Comparison of ENCODE assay signal across 16 cellular contexts in the genomic region with DNA sequence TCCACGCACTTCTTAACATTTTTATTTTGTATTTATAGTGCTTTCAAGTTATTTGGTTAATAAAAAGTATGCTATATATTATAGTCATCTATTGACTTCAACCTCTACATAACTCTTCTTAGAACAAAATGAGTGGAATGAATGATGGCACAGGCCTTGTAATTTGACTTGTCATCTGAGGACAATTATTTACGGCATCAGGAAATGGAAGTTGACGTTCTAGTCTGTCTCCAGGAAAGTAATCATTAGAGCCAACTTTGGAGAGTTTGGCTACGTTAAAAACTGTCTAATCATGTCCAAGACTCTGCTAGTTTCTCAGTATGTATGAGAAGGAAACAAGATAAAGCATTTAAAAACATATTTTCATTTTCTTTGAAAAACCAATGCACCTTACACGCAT.
DNase-seq lines count a peak whose midpoint lies in the region; ATAC-seq and TF ChIP-seq lines count a peak whose summit lies in the region.
"Had no signal": no experiment of that assay in that cellular context is flagged by ENCODE, and none has a peak within 500 bp of the region (broad histone marks: within the 10 kb centered on the region; RNA-seq: fewer than 3 reads in every experiment).

No MANE protein-coding gene starts in this region.

- no peak overlapping the region for H2BK12ac ChIP-seq in mesenchymal stem cell (ENCODE audit: low read length in 2 of 2)

- TF ChIP-seq POLR2A in thyroid gland (IDR thresholded peaks at IDR 0.05), result no peak

- peaks cover 5% of the 10 kb centered on the region for H3K4me1 ChIP-seq in fibroblast of lung (ENCODE audit: control insufficient read depth, extremely low read depth, insufficient read depth, low read length)
- no peaks in the 10 kb centered on the region for H3K4me1 ChIP-seq in mesenchymal stem cell (ENCODE audit: control insufficient read depth, insufficient read depth, low read depth, low read length)
- no peaks in the 10 kb centered on the region for H3K4me1 ChIP-seq in thyroid gland

- H3K23ac ChIP-seq in mesenchymal stem cell (ENCODE audit: low read length in 2 of 2), result no peak overlapping the region

- H3K27me3 ChIP-seq in fibroblast of lung (ENCODE audit: control insufficient read depth, insufficient read depth, low read length) (no peaks in the 10 kb centered on the region), mesenchymal stem cell (ENCODE audit: control insufficient read depth in 1 of 2, insufficient read depth in 1 of 2, low read length in 2 of 2) (no peaks in the 10 kb centered on the region), thyroid gland (no peaks in the 10 kb centered on the region)

- no peak overlapping the region for H3K4me3 Mint-ChIP-seq in immature natural killer cell
- H3K4me3 Mint-ChIP-seq: activated T-helper 17 cell treated with anti-CD3 and anti-CD28 coated beads, Interleukin-2, amount 50 U/mL, for 72 hours; nephron progenitor cell; T-helper 2 cell treated with Interferon-gamma antibody and Interleukin-4, amounts not matched to agents 5 μg/mL and 100 μg/mL, for 36 hours had no signal

- H4K8ac ChIP-seq in mesenchymal stem cell (ENCODE audit: low read length), result no peak overlapping the region

- no peaks in the 10 kb centered on the region for H3K9me3 ChIP-seq in SK-N-MC (ENCODE audit: low read depth, low read length)
- no peaks in the 10 kb centered on the region for H3K9me3 ChIP-seq in fibroblast of lung (ENCODE audit: control insufficient read depth, insufficient read depth, low read depth, low read length)
- H3K9me3 ChIP-seq in mesenchymal stem cell (ENCODE audit: control insufficient read depth, low read length), result no peaks in the 10 kb centered on the region
- no peaks in the 10 kb centered on the region for H3K9me3 ChIP-seq in thyroid gland

- peaks cover 24 to 68% of the 10 kb centered on the region in 2 donors for H3K4me1 Mint-ChIP-seq in immature natural killer cell

- no peaks in the 10 kb centered on the region for H4K20me1 ChIP-seq in fibroblast of lung (ENCODE audit: control insufficient read depth, extremely low read depth, insufficient read depth, low read length)

- intact Hi-C loops in thyroid gland (cut with DNase I), result no loop called here

- H2BK120ac ChIP-seq in mesenchymal stem cell (ENCODE audit: low read depth, low read length), result no peak overlapping the region

- no peaks in the 10 kb centered on the region for H3K9me3 Mint-ChIP-seq in immature natural killer cell
- H3K9me3 Mint-ChIP-seq: activated T-helper 17 cell treated with anti-CD3 and anti-CD28 coated beads, Interleukin-2, amount 50 U/mL, for 72 hours; nephron progenitor cell; T-helper 2 cell treated with Interferon-gamma antibody and Interleukin-4, amounts not matched to agents 5 μg/mL and 100 μg/mL, for 36 hours had no signal

- H3K14ac ChIP-seq in mesenchymal stem cell (ENCODE audit: low read length in 2 of 2), result no peak overlapping the region

- H3K27ac ChIP-seq in SK-N-MC (peak overlapping the region; percentile 61), fibroblast of lung (ENCODE audit: insufficient read depth, low read length) (no peak overlapping the region), mesenchymal stem cell (ENCODE audit: low read length, poor library complexity, severe bottlenecking) (no peak overlapping the region), thyroid gland (peak overlapping the region in 2 of 3 donors; percentile 9 to 17)

- H4K91ac ChIP-seq in mesenchymal stem cell (ENCODE audit: low read length), result no peak overlapping the region

- H3K4me3 ChIP-seq in SK-N-MC (peak overlapping the region; percentile 47), fibroblast of lung (replicated peaks in 1 of 4; ENCODE audit: control extremely low read depth in 1 of 4, insufficient read depth in 1 of 4, low read depth in 3 of 4, low read length in 4 of 4) (no peak overlapping the region), mesenchymal stem cell (ENCODE audit: insufficient read depth in 1 of 2, low read depth in 1 of 2, low read length in 2 of 2) (no peak overlapping the region), thyroid gland (replicated peaks in 1 of 3) (no peak overlapping the region)

- 36% methylated on average over 3 of the region's 5 CpGs for WGBS in mesenchymal stem cell
- 55 to 78% methylated on average over 5 of the region's 5 CpGs for WGBS in thyroid gland, 2 donors

- no peak overlapping the region for H2BK15ac ChIP-seq in mesenchymal stem cell (ENCODE audit: low read depth, poor library complexity, severe bottlenecking)

- H2BK5ac ChIP-seq in mesenchymal stem cell (ENCODE audit: low read depth, low read length, poor library complexity, severe bottlenecking), result no peak overlapping the region

- no peaks in the 10 kb centered on the region for H3K79me2 ChIP-seq in fibroblast of lung (ENCODE audit: control insufficient read depth, insufficient read depth, low read length)

- H2AFZ ChIP-seq in fibroblast of lung (ENCODE audit: low read length) (peak overlapping the region; percentile 17), mesenchymal stem cell (ENCODE audit: low read depth, low read length) (no peak overlapping the region)

- no peaks in the 10 kb centered on the region for H3K36me3 ChIP-seq in SK-N-MC (ENCODE audit: insufficient read depth, low read length)
- no peaks in the 10 kb centered on the region for H3K36me3 ChIP-seq in fibroblast of lung (ENCODE audit: control insufficient read depth, insufficient read depth, low read length)
- H3K36me3 ChIP-seq in mesenchymal stem cell (ENCODE audit: control insufficient read depth in 1 of 2, insufficient read depth in 2 of 2, low read depth in 1 of 2, low read length in 2 of 2), result no peaks in the 10 kb centered on the region
- no peaks in the 10 kb centered on the region for H3K36me3 ChIP-seq in thyroid gland

- H3K79me1 ChIP-seq in mesenchymal stem cell (replicated peaks; ENCODE audit: low read length, poor library complexity, severe bottlenecking), result no peaks in the 10 kb centered on the region

- ATAC-seq in HG02938 (IDR thresholded peaks at IDR 0.05; ENCODE audit: unreplicated experiment), result no peak
- ATAC-seq: activated T-helper 17 cell treated with anti-CD3 and anti-CD28 coated beads, Interleukin-2, amount 50 U/mL, for 72 hours had no signal

- H3K4ac ChIP-seq in mesenchymal stem cell (ENCODE audit: low read depth in 1 of 2, low read length in 2 of 2), result no peak overlapping the region

- no peak overlapping the region for H3K4me2 ChIP-seq in fibroblast of lung (ENCODE audit: extremely low read depth, insufficient read depth, low read length)
- H3K4me2 ChIP-seq in mesenchymal stem cell (ENCODE audit: low read length, poor library complexity, severe bottlenecking), result no peak overlapping the region

- H3K18ac ChIP-seq in mesenchymal stem cell (ENCODE audit: low read depth in 1 of 2, low read length in 2 of 2), result no peak overlapping the region

- peak; percentile 67 for DNase-seq in SK-N-MC (ENCODE audit: low read depth, low spot score)
- peak in 1 of 2 donors; percentile 18 for DNase-seq in fibroblast of lung (ENCODE audit: low read depth in 2 of 2)
- DNase-seq in mesenchymal stem cell, result peak; percentile 34
- DNase-seq in thyroid gland, result no peak
- DNase-seq in stimulated activated naive CD4-positive, alpha-beta T cell treated with Interleukin-2 at 50 U/mL for 16 hours (lab: John Stamatoyannopoulos, UW), result no peak
- no peak for DNase-seq in GM03348 (ENCODE audit: low spot score)
- DNase-seq in immature natural killer cell, result no peak
- DNase-seq: activated CD4-positive, CD25-positive, alpha-beta regulatory T cell treated with anti-CD3 and anti-CD28 coated beads, Interleukin-2, amount 50 U/mL, for 72 hours; AML-193; mesendoderm; nephron progenitor cell; SHP77 treated with DMSO at 0.1 percent for 48 hours; stimulated activated CD4-positive, alpha-beta T cell treated with anti-CD3 and anti-CD28 coated beads, Interleukin-1b, Interleukin-23, amount 100 ng/mL, for 48 hours had no signal

- H3K9ac ChIP-seq in SK-N-MC (ENCODE audit: insufficient read length) (no peak overlapping the region), fibroblast of lung (ENCODE audit: insufficient read depth, low read length) (no peak overlapping the region), mesenchymal stem cell (ENCODE audit: low read length) (peak overlapping the region; percentile 15)

- TF ChIP-seq CTCF in fibroblast of lung (conservative IDR thresholded peaks at IDR 0.05 in 1 of 2, IDR thresholded peaks at IDR 0.05 in 1 of 2; ENCODE audit: low read depth in 1 of 2, low read length in 2 of 2), result no peak
- no peak for TF ChIP-seq CTCF in thyroid gland (IDR thresholded peaks at IDR 0.05)

- peaks cover 0 to 5% (median 2%) of the 10 kb centered on the region in 3 donors for H3K36me3 Mint-ChIP-seq in immature natural killer cell

- peaks cover 0 to 1% (median 0%) of the 10 kb centered on the region in 3 donors for H3K27me3 Mint-ChIP-seq in immature natural killer cell (ENCODE audit: low read depth in 3 of 3)
- H3K27me3 Mint-ChIP-seq: activated T-helper 17 cell treated with anti-CD3 and anti-CD28 coated beads, Interleukin-2, amount 50 U/mL, for 72 hours had no signal

- H3K27ac Mint-ChIP-seq in immature natural killer cell, result no peak overlapping the region
- H3K27ac Mint-ChIP-seq: nephron progenitor cell; T-helper 2 cell treated with Interferon-gamma antibody and Interleukin-4, amounts not matched to agents 5 μg/mL and 100 μg/mL, for 36 hours had no signal

- H2AK5ac ChIP-seq in mesenchymal stem cell (ENCODE audit: low read length, severe bottlenecking), result no peak overlapping the region

Comparison
In these comparisons a context has a peak if more than half of its experiments do, and no peak if none do; other contexts are left out.
1. DNase-seq: peak in SK-N-MC (single experiment) and mesenchymal stem cell (single experiment); none in thyroid gland (0 of 2), stimulated activated naive CD4-positive, alpha-beta T cell treated with Interleukin-2 at 50 U/mL for 16 hours (single experiment), GM03348 (single experiment) and immature natural killer cell (0 of 3).
2. H3K27ac ChIP-seq: peak in SK-N-MC (single experiment) and thyroid gland (2 of 3); none in fibroblast of lung (single experiment) and mesenchymal stem cell (single experiment).